22 cellular contexts compared by ENCODE assay signal in genomic region chr21:34052171-34052570, GRCh38.
"Had no signal": no experiment of that assay in that cellular context is flagged by ENCODE, and none has a peak within 500 bp of the region (broad histone marks: within the 10 kb centered on the region; RNA-seq: fewer than 3 reads in every experiment).

No MANE protein-coding gene starts in this region.

- H3K9me3 ChIP-seq: Peyer's patch, SJSA1 had no signal

- H2AFZ ChIP-seq: PC-9 had no signal

- H3K27ac ChIP-seq: KMS-11, PC-9, Peyer's patch, SJSA1, SK-N-MC had no signal

- H3K27me3 ChIP-seq: Peyer's patch, SJSA1 had no signal

- H3K9ac ChIP-seq: KMS-11 had no signal

- H3K4me2 ChIP-seq: KMS-11, PC-9 had no signal

- H3K4me1 ChIP-seq: SJSA1 had no signal

- H3K36me3 ChIP-seq: Peyer's patch, SJSA1 had no signal

- H3K4me3 ChIP-seq: PC-9, Peyer's patch, SJSA1, SK-N-MC had no signal

- DNase-seq: Kasumi-1; MV-4-11; NCI-H1048; NCI-H1105; NCI-H1417 treated with DMSO at 0.1 percent for 48 hours; NCI-H146; NCI-H1694 treated with DMSO at 0.1 percent for 48 hours; NCI-H1930; NCI-H2081; NCI-H2107; NCI-H2227 treated with DMSO at 0.1 percent for 48 hours; NCI-H69; NCI-H774; NK-92 treated with Interleukin-12 subunit alpha and Interleukin-12 subunit beta, amount 100 ng/mL, for 24 hours; OCI-M1; PC-9; Peyer's patch; Right ventricle myocardium superior; SIG-M5 had no signal
